8 cellular contexts compared by ENCODE assay signal in the genomic region with DNA sequence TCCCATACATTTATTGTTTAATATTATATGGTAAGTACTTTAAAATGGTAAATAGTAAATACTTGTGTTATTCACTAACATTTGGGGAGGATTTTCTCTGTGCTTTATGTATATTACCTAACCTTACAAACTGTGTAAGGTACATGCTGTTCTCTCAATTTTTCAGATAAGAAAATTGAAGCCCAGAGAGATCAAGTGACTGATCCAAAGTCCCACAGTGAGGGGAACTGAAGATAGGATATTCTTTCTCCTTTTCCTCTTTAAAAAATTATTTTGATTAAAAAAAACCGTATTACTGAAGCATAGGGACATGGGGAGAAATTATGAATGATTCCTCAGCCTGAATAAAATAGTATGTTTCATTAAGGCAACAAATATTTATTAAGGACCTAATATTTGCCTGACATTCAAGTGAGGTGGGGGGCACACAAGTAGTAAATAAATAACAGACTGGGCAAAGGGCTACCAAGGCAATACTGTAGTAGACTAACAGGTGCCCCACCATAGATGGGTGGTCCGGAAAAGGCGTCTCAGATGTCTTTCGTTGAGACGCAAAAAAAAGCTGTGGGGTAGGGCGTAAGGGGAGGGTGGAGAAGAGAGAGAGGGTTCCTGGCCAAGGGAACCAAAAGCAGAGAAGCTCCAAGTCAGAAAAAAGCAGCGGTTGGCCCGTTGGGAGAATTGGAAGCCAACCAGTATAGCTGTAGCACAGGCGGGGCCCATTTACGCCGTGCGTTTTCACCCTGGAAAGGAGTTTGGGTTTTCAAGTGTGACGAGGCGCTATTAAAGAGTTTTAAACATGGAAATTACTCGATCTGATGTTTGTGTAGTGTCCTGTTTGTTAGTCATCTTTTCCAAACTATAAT. TPM values are rescaled to one million over a fixed set of nuclear protein-coding genes. Genes with fewer than 3 reads are reported as not detected.
A peak's percentile ranks its signal among the peaks of the same experiment; 100 is the strongest.
DNase-seq lines count a peak whose midpoint lies in the region; ATAC-seq and TF ChIP-seq lines count a peak whose summit lies in the region.

No MANE protein-coding gene starts in this region.

- TF ChIP-seq EP300 in suprapubic skin (IDR thresholded peaks at IDR 0.05): no peak

- WGBS in suprapubic skin: 1% methylated on average over 15 of the region's 15 CpGs

- H3K9me3 Mint-ChIP-seq in naive thymus-derived CD4-positive, alpha-beta T cell: peaks cover 0 to 1% (median 0%) of the 10 kb centered on the region in 11 donors

- CTCF ChIA-PET in naive thymus-derived CD4-positive, alpha-beta T cell (lab: Charles Lee): interaction anchor here (0.5 to 1.1 kb wide), 4 partner anchors 12 to 1920 kb away, joined by 3 to 4 read pairs (median 4); a partner anchor contains a TSS

- H3K27me3 ChIP-seq in naive thymus-derived CD4-positive, alpha-beta T cell (ENCODE audit: control insufficient read depth in 2 of 2, insufficient read depth in 2 of 2, low read length in 2 of 2): no peaks in the 10 kb centered on the region
- no peaks in the 10 kb centered on the region for H3K27me3 ChIP-seq in suprapubic skin

- no peaks in the 10 kb centered on the region for H3K27me3 Mint-ChIP-seq in naive thymus-derived CD4-positive, alpha-beta T cell

- TF ChIP-seq POLR2A in suprapubic skin (IDR thresholded peaks at IDR 0.05): no peak

- peak; percentile 75 for DNase-seq in AG20443 (ENCODE audit: low spot score)
- DNase-seq in NCI-H748 (lab: John Stamatoyannopoulos, UW; ENCODE audit: unreplicated experiment): peak; percentile 55
- DNase-seq in activated T-cell treated with anti-CD3 and anti-CD28 coated beads, Interleukin-2, amount 50 U/mL, for 1 hour: peak; percentile 60
- DNase-seq in fibroblast of gingiva (ENCODE audit: low read depth): peak; percentile 41
- DNase-seq in naive thymus-derived CD4-positive, alpha-beta T cell: peak in 7 of 9 donors; percentile 10 to 64 (median 27)
- DNase-seq in suprapubic skin (ENCODE audit: low spot score in 2 of 2): peak in 1 of 2 donors; percentile 79
- no peak for DNase-seq in midbrain (lab: John Stamatoyannopoulos, UW)

- peaks cover 21 to 22% of the 10 kb centered on the region in 2 donors for H3K4me1 ChIP-seq in naive thymus-derived CD4-positive, alpha-beta T cell (ENCODE audit: control insufficient read depth in 2 of 2, insufficient read depth in 2 of 2, low read length in 2 of 2)
- H3K4me1 ChIP-seq in suprapubic skin: peaks cover 32% of the 10 kb centered on the region

- no peaks in the 10 kb centered on the region for H3K9me3 ChIP-seq in naive thymus-derived CD4-positive, alpha-beta T cell (ENCODE audit: control insufficient read depth in 2 of 3, low read length in 3 of 3)
- H3K9me3 ChIP-seq in suprapubic skin: no peaks in the 10 kb centered on the region

- H3K36me3 Mint-ChIP-seq in naive thymus-derived CD4-positive, alpha-beta T cell: peaks cover 0 to 2% (median 0%) of the 10 kb centered on the region in 5 donors

- peaks cover 14 to 44% (median 42%) of the 10 kb centered on the region in 7 donors for H3K4me1 Mint-ChIP-seq in naive thymus-derived CD4-positive, alpha-beta T cell

- no peak for TF ChIP-seq CTCF in suprapubic skin (IDR thresholded peaks at IDR 0.05)

- H3K4me3 Mint-ChIP-seq in naive thymus-derived CD4-positive, alpha-beta T cell: peak overlapping the region; percentile 84 to 97 (median 90)

- H3K27ac Mint-ChIP-seq in naive thymus-derived CD4-positive, alpha-beta T cell: peak overlapping the region; percentile 94 to 98 (median 96)

- peak overlapping the region; percentile 93 for H3K4me3 ChIP-seq in naive thymus-derived CD4-positive, alpha-beta T cell (ENCODE audit: low read length)
- H3K4me3 ChIP-seq in suprapubic skin: peak overlapping the region; percentile 74

- no peaks in the 10 kb centered on the region for H3K36me3 ChIP-seq in naive thymus-derived CD4-positive, alpha-beta T cell (ENCODE audit: control insufficient read depth in 2 of 3, insufficient read depth in 3 of 3, low read length in 3 of 3)
- H3K36me3 ChIP-seq in suprapubic skin: no peaks in the 10 kb centered on the region

- peak overlapping the region; percentile 95 for H3K27ac ChIP-seq in naive thymus-derived CD4-positive, alpha-beta T cell (ENCODE audit: low read depth, low read length)
- H3K27ac ChIP-seq in suprapubic skin: peak overlapping the region; percentile 99

- intact Hi-C loops in naive thymus-derived CD4-positive, alpha-beta T cell (cut with micrococcal nuclease): loop anchor here (2.0 to 10.0 kb wide), 6 partner anchors 222 to 535 kb away; a partner anchor contains a TSS

- POLR2A ChIA-PET in naive thymus-derived CD4-positive, alpha-beta T cell (lab: Charles Lee): interaction anchor here (0.6 to 2.2 kb wide), 5 partner anchors 7 to 294 kb away, joined by 3 to 8 read pairs (median 3); a partner anchor contains a TSS

- peak; percentile 7 for ATAC-seq in GM21737 (IDR thresholded peaks at IDR 0.05; ENCODE audit: unreplicated experiment)
- peak; percentile 18 for ATAC-seq in naive thymus-derived CD4-positive, alpha-beta T cell

RNA-seq across cellular contexts. Expression of a gene that starts 0.9 kb away (rescaled TPM):
- total RNA-seq in naive thymus-derived CD4-positive, alpha-beta T cell: 10 to 100 TPM; 27.2 to 49.2 (median 39.4) TPM
- polyA plus RNA-seq in naive thymus-derived CD4-positive, alpha-beta T cell: 10 to 100 TPM; 11.8 to 19.3 TPM
- 10 to 100 TPM; 12.7 to 21.4 (median 18.1) TPM for total RNA-seq in suprapubic skin

RNA-seq across cellular contexts. Expression of a gene that starts 47.0 kb away (rescaled TPM):
- 10 to 100 TPM; 22.5 to 28.0 (median 26.9) TPM for total RNA-seq in naive thymus-derived CD4-positive, alpha-beta T cell
- polyA plus RNA-seq in naive thymus-derived CD4-positive, alpha-beta T cell: 10 to 100 TPM in 1 of 2 donors, 1 to 10 TPM in 1; 8.9 to 11.2 TPM
- total RNA-seq in suprapubic skin: 10 to 100 TPM; 21.6 to 48.4 (median 35.4) TPM
